ENCODE assay signal across 8 cellular contexts in the genomic region with DNA sequence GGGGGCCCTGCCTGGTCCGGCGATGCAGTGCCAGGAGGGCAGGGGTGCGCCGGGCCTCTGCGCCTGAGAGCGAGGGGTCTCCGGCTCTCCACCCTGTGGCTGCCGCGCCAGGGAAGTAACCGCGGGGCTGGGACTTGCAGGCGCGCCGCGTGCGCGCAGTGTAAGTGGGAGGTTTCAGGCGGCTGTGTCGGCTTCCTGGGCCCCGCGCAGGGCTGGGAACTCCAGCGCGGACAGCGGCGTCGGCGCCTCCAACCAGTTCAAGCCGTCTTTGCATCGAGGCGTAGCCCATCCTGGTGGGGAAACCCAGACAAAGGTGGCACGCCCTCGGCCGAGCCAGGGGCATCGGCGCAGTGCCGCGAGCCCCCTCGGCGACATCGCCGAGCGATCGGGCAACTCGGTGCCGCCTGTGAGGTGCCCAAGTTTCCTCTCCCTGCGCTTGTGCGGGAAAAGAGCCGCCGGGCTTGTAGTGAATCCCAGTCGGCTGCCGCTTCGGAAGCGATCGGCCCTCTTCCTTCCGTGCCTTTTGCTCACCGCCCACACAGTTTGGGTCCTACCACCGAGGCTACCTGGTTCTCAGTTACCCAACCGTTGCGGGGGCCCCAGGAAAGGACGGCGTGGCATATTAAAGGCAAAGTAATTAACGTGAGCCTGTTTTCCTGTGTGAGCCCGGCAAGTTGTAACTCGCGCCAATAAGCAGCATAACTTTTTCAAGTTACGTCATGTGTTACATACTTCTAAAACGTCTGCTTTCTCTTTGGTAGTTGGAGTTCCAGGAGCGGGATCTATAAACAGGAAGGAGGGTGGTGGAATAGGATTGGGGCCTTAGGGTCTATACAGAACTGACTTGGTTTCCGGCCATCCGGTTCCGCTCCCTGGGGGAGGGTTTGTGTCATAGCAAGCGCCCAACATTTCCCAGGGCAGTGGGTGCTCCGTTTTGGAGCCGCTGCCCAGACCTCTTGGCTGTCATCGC. TPM values are rescaled to one million over a fixed set of nuclear protein-coding genes. Genes with fewer than 3 reads are reported as not detected.
DNase-seq lines count a peak whose midpoint lies in the region; ATAC-seq and TF ChIP-seq lines count a peak whose summit lies in the region.

No MANE protein-coding gene starts in this region.

- H3K27me3 ChIP-seq in left lung: no peaks in the 10 kb centered on the region

- intact Hi-C loops in left lung (cut with DNase I): no loop called here

- TF ChIP-seq CTCF in GM13977 (IDR thresholded peaks at IDR 0.05; ENCODE audit: extremely low read depth, insufficient read depth, missing control alignments) (no peak), coronary artery (IDR thresholded peaks at IDR 0.05) (no peak), left lung (IDR thresholded peaks at IDR 0.05) (peak in 1 of 2 donors; percentile 44)

- in situ Hi-C loops in GM13977 (cut with MboI; ENCODE audit: low pct_unique_long_range_greater_than_20kb, low sequenced_read_pairs, unreplicated experiment): no loop called here

- H3K27ac ChIP-seq in coronary artery: peak overlapping the region; percentile 93 to 94
- H3K27ac ChIP-seq in left lung: peak overlapping the region; percentile 86 to 92

- H3K4me3 ChIP-seq in coronary artery (peak overlapping the region; percentile 88), left lung (peak overlapping the region; percentile 96 to 97)

- H3K9me3 ChIP-seq in left lung: no peaks in the 10 kb centered on the region

- peak; percentile 37 for ATAC-seq in HG02870 (IDR thresholded peaks at IDR 0.05; ENCODE audit: unreplicated experiment)
- peak; percentile 72 for ATAC-seq in left lung

- H3K4me1 ChIP-seq in left lung: peaks cover 9 to 40% of the 10 kb centered on the region in 2 donors

- no peaks in the 10 kb centered on the region for H3K36me3 ChIP-seq in left lung

- DNase-seq in GM13977 (ENCODE audit: low spot score) (peak; percentile 75), NCI-H345 (lab: John Stamatoyannopoulos, UW) (peak; percentile 55), coronary artery (ENCODE audit: low spot score) (peak; percentile 85), left lung (peak; percentile 77 to 95), NCI-H187 (lab: John Stamatoyannopoulos, UW) (no peak)
- DNase-seq in activated CD4-positive, alpha-beta T cell treated with anti-CD3 and anti-CD28 coated beads for 4 hours: peak; percentile 59 to 64
- DNase-seq in stimulated activated CD4-positive, alpha-beta T cell treated with anti-CD3 and anti-CD28 coated beads, Interleukin-2, amount 100 ng/mL, for 24 hours: peak; percentile 73 to 78

RNA-seq across cellular contexts. Expression of a gene that starts 1.2 kb away (rescaled TPM):
- total RNA-seq in left lung: 10 to 100 TPM; 16.1 to 17.7 TPM

Comparison
In these comparisons a context has a peak if more than half of its experiments do, and no peak if none do; other contexts are left out.
1. DNase-seq: peak in GM13977 (single experiment), NCI-H345 (single experiment), activated CD4-positive, alpha-beta T cell treated with anti-CD3 and anti-CD28 coated beads for 4 hours (2 of 2), coronary artery (single experiment), left lung (2 of 2) and stimulated activated CD4-positive, alpha-beta T cell treated with anti-CD3 and anti-CD28 coated beads, Interleukin-2, amount 100 ng/mL, for 24 hours (2 of 2); none in NCI-H187 (0 of 2).